9 cellular contexts compared by ENCODE assay signal in genomic region chrX:48835524-48836329, GRCh38. TPM values are rescaled to one million over a fixed set of nuclear protein-coding genes. Genes with fewer than 3 reads are reported as not detected.
DNase-seq lines count a peak whose midpoint lies in the region; ATAC-seq and TF ChIP-seq lines count a peak whose summit lies in the region.
"Had no signal": no experiment of that assay in that cellular context is flagged by ENCODE, and none has a peak within 500 bp of the region (broad histone marks: within the 10 kb centered on the region; RNA-seq: fewer than 3 reads in every experiment).

Gene PCSK1N, minus strand, starts transcription at chrX:48835610. Its CDS starts 78 bp downstream, at chrX:48835532.

- DNase-seq in D341Med (ENCODE audit: low spot score) (peak; percentile 82), NCI-H146 treated with DMSO at 0.1 percent for 48 hours (lab: John Stamatoyannopoulos, UW; ENCODE audit: unreplicated experiment) (peak; percentile 51), iPS DF 6.9 (ENCODE audit: low read depth, low spot score) (no peak), GOT3 (lab: John Stamatoyannopoulos, UW) (no peak)
- no peak for DNase-seq in activated CD8-positive, alpha-beta memory T cell treated with anti-CD3 and anti-CD28 coated beads, Interleukin-2, amount 10 ng/mL, durations not matched to agents 7 days and 5 days
- peak; percentile 20 for DNase-seq in stimulated activated naive CD4-positive, alpha-beta T cell treated with Interleukin-2 at 50 U/mL for 16 hours (lab: John Stamatoyannopoulos, UW)

- H3K4me1 Mint-ChIP-seq in activated CD8-positive, alpha-beta memory T cell treated with anti-CD3 and anti-CD28 coated beads, Interleukin-2, amount 10 ng/mL, durations not matched to agents 7 days and 5 days, result peaks cover 11% of the 10 kb centered on the region

- no peaks in the 10 kb centered on the region for H3K9me3 Mint-ChIP-seq in activated CD8-positive, alpha-beta memory T cell treated with anti-CD3 and anti-CD28 coated beads, Interleukin-2, amount 10 ng/mL, durations not matched to agents 7 days and 5 days (ENCODE audit: low read depth)
- H3K9me3 Mint-ChIP-seq: dendritic cell treated with granulocyte-macrophage colony-stimulating factor and Interleukin-4, amounts not matched to agents 40 ng/mL and 50 ng/mL, for 4 days had no signal

- CTCF ChIA-PET in activated CD8-positive, alpha-beta memory T cell treated with anti-CD3 and anti-CD28 coated beads, Interleukin-2, amount 10 ng/mL, durations not matched to agents 7 days and 5 days (lab: Charles Lee), result no interaction called here

- no peaks in the 10 kb centered on the region for H3K36me3 ChIP-seq in iPS DF 6.9 (ENCODE audit: control insufficient read depth, insufficient read depth, low read length)

- TF ChIP-seq POLR2A in GM18505 (IDR thresholded peaks at IDR 0.05; ENCODE audit: borderline replicate concordance, extremely low read depth, insufficient read depth, insufficient read length), result no peak

- WGBS in iPS DF 6.9 (ENCODE audit: insufficient coverage, insufficient read length), result no CpG with 5 or more reads among the region's 35 CpGs

- peak within 1 kb of the TSS; percentile 63 for H3K4me3 Mint-ChIP-seq in activated CD8-positive, alpha-beta memory T cell treated with anti-CD3 and anti-CD28 coated beads, Interleukin-2, amount 10 ng/mL, durations not matched to agents 7 days and 5 days
- H3K4me3 Mint-ChIP-seq: dendritic cell treated with granulocyte-macrophage colony-stimulating factor and Interleukin-4, amounts not matched to agents 40 ng/mL and 50 ng/mL, for 4 days had no signal

- H3K4me3 ChIP-seq in iPS DF 6.9 (ENCODE audit: low read length), result peak within 1 kb of the TSS; percentile 28; the same call in 1 of the 2 replicates

- H3K27ac ChIP-seq in iPS DF 6.9 (ENCODE audit: low read length), result no peak within 1 kb of the TSS

- no peaks in the 10 kb centered on the region for H3K36me3 Mint-ChIP-seq in activated CD8-positive, alpha-beta memory T cell treated with anti-CD3 and anti-CD28 coated beads, Interleukin-2, amount 10 ng/mL, durations not matched to agents 7 days and 5 days

- H3K27me3 ChIP-seq in iPS DF 6.9 (ENCODE audit: control insufficient read depth, insufficient read depth, low read length), result peaks cover 19% of the 10 kb centered on the region

- no peak within 1 kb of the TSS for H3K27ac Mint-ChIP-seq in activated CD8-positive, alpha-beta memory T cell treated with anti-CD3 and anti-CD28 coated beads, Interleukin-2, amount 10 ng/mL, durations not matched to agents 7 days and 5 days
- H3K27ac Mint-ChIP-seq: dendritic cell treated with granulocyte-macrophage colony-stimulating factor and Interleukin-4, amounts not matched to agents 40 ng/mL and 50 ng/mL, for 4 days had no signal

- peaks cover 45% of the 10 kb centered on the region for H3K27me3 Mint-ChIP-seq in activated CD8-positive, alpha-beta memory T cell treated with anti-CD3 and anti-CD28 coated beads, Interleukin-2, amount 10 ng/mL, durations not matched to agents 7 days and 5 days

- peak; percentile 6 for ATAC-seq in activated CD8-positive, alpha-beta memory T cell treated with anti-CD3 and anti-CD28 coated beads, Interleukin-2, amount 10 ng/mL, durations not matched to agents 7 days and 5 days
- no peak for ATAC-seq in GM18870 (IDR thresholded peaks at IDR 0.05; ENCODE audit: unreplicated experiment)
- ATAC-seq in GM18505 (IDR thresholded peaks at IDR 0.05; ENCODE audit: unreplicated experiment), result no peak

- H3K4me1 ChIP-seq in iPS DF 6.9 (ENCODE audit: control insufficient read depth, insufficient read depth, low read length), result peaks cover 1% of the 10 kb centered on the region; the same call in 1 of the 2 replicates

- H3K9me3 ChIP-seq in iPS DF 6.9 (ENCODE audit: control insufficient read depth, insufficient read depth, low read length), result no peaks in the 10 kb centered on the region

RNA-seq across cellular contexts. Expression of gene PCSK1N, which starts in this region (rescaled TPM):
- under 1 TPM; 0.21 to 0.93 TPM for total RNA-seq in activated CD8-positive, alpha-beta memory T cell treated with anti-CD3 and anti-CD28 coated beads, Interleukin-2, amount 10 ng/mL, durations not matched to agents 7 days and 5 days

Comparison
In these comparisons a context has a peak if more than half of its experiments do, and no peak if none do; other contexts are left out.
1. Peak in ATAC-seq in activated CD8-positive, alpha-beta memory T cell treated with anti-CD3 and anti-CD28 coated beads, Interleukin-2, amount 10 ng/mL, durations not matched to agents 7 days and 5 days; RNA of the gene not detected or under 1 TPM.
2. DNase-seq: peak in D341Med (single experiment), NCI-H146 treated with DMSO at 0.1 percent for 48 hours (single experiment) and stimulated activated naive CD4-positive, alpha-beta T cell treated with Interleukin-2 at 50 U/mL for 16 hours (single experiment); none in activated CD8-positive, alpha-beta memory T cell treated with anti-CD3 and anti-CD28 coated beads, Interleukin-2, amount 10 ng/mL, durations not matched to agents 7 days and 5 days (single experiment), iPS DF 6.9 (single experiment) and GOT3 (single experiment).